19 cellular contexts compared by ENCODE assay signal in the genomic region with DNA sequence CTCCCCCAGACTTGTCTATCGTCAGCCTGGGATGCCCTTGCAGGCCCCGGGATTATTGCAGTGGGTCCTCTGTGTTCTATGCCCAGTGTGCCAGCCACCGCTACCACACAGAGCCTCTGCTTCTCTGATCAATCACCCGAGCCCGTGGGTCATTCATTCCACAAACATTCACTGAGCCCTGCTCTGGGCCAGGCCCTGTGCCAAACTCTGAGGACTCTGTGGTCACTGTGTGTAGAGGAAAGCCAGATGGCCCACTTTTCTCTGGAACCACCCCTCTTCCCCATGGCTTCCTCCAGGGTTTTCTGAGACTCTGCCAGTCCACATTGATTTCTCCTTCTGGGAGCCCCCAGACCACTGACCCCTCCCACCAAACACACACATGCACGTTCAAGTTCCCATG. TPM values are rescaled to one million over a fixed set of nuclear protein-coding genes. Genes with fewer than 3 reads are reported as not detected.
A peak's percentile ranks its signal among the peaks of the same experiment; 100 is the strongest.
DNase-seq lines count a peak whose midpoint lies in the region; TF ChIP-seq lines count a peak whose summit lies in the region.
"Had no signal": no experiment of that assay in that cellular context is flagged by ENCODE, and none has a peak within 500 bp of the region (broad histone marks: within the 10 kb centered on the region; RNA-seq: fewer than 3 reads in every experiment).

No MANE protein-coding gene starts in this region.

- TF ChIP-seq CTCF in GM20000 (IDR thresholded peaks at IDR 0.05; ENCODE audit: extremely low read depth, missing control alignments) = no peak

- DNase-seq in G401 (ENCODE audit: low spot score) (peak; percentile 91), astrocyte of the hippocampus (ENCODE audit: low read depth, low spot score) (peak; percentile 50), hypothalamus (lab: John Stamatoyannopoulos, UW) (peak in 26 of 51 donors; percentile 1 to 60 (median 33)), superior temporal gyrus (ENCODE audit: extremely low spot score) (peak; percentile 28), COLO668 (lab: John Stamatoyannopoulos, UW; ENCODE audit: unreplicated experiment) (no peak), GM20000 (ENCODE audit: low spot score) (no peak), dermis blood vessel endothelial cell (no peak)
- DNase-seq: activated CD4-positive, alpha-beta T cell treated with anti-CD3 and anti-CD28 coated beads, Interleukin-2, amount 50 U/mL, for 1 hour; activated CD8-positive, alpha-beta memory T cell treated with anti-CD3 and anti-CD28 coated beads, Interleukin-2, amount 50 U/mL, for 4 hours; brain microvascular endothelial cell; Caco-2; naive thymus-derived CD8-positive, alpha-beta T cell; NCI-H1105; NCI-H345; NCI-H82; pancreas; SJCRH30; T-helper 2 cell; WERI-Rb-1 had no signal

- in situ Hi-C loops in G401 (cut with HindIII; ENCODE audit: low sequenced_read_pairs) = no loop called here

RNA-seq across cellular contexts. Expression of gene BSN, which starts 55.5 kb away (rescaled TPM):
- 0.24 and 0.31 TPM in 2 replicates for total RNA-seq in G401 (2014; rRNA removed; shearing (Covaris generic))
- under 0.01 and 0.05 TPM in 2 replicates for total RNA-seq in dermis blood vessel endothelial cell

Comparison
In these comparisons a context has a peak if more than half of its experiments do, and no peak if none do; other contexts are left out.
1. DNase-seq: peak in G401 (single experiment), astrocyte of the hippocampus (single experiment), hypothalamus (26 of 51) and superior temporal gyrus (single experiment); none in COLO668 (single experiment), GM20000 (single experiment) and dermis blood vessel endothelial cell (single experiment).